In genomic region chr2:70475266-70475665, GRCh38 we compare ENCODE assay signal across 19 cellular contexts.
A peak's percentile ranks its signal among the peaks of the same experiment; 100 is the strongest.
DNase-seq lines count a peak whose midpoint lies in the region; ATAC-seq and TF ChIP-seq lines count a peak whose summit lies in the region.
"Had no signal": no experiment of that assay in that cellular context is flagged by ENCODE, and none has a peak within 500 bp of the region (broad histone marks: within the 10 kb centered on the region; RNA-seq: fewer than 3 reads in every experiment).

No MANE protein-coding gene starts in this region.

- no peaks in the 10 kb centered on the region for H3K27me3 Mint-ChIP-seq in activated B cell treated with CpG ODN at 0.5 μM for 24 hours

- H3K4me1 ChIP-seq in BLaER1 treated with 17β-estradiol and CSF1 and Interleukin-3, amounts not matched to agents 10 nM and 100 nM, result peaks cover 74 to 100% (median 86%) of the 10 kb centered on the region in 10 experiments
- H3K4me1 ChIP-seq: tibial nerve had no signal

- TF ChIP-seq CTCF in activated B cell treated with CpG ODN at 0.5 μM for 24 hours (IDR thresholded peaks at IDR 0.05), result no peak

- peak; percentile 90 for ATAC-seq in activated B cell treated with CpG ODN at 0.5 μM for 24 hours (ENCODE audit: low read depth)
- ATAC-seq in GM18519 (IDR thresholded peaks at IDR 0.05; ENCODE audit: low FRiP score, unreplicated experiment), result no peak
- ATAC-seq in HG03442 (IDR thresholded peaks at IDR 0.05; ENCODE audit: unreplicated experiment), result no peak
- ATAC-seq: activated CD4-positive, CD25-positive, alpha-beta regulatory T cell treated with anti-CD3 and anti-CD28 coated beads, Interleukin-2, amount 50 U/mL, for 24 hours; esophagus mucosa; left ventricle myocardium superior had no signal

- peak overlapping the region; percentile 62 for H3K4me3 Mint-ChIP-seq in activated B cell treated with CpG ODN at 0.5 μM for 24 hours

- peak overlapping the region in 2 of 10 experiments; percentile 5 to 11; a peak in 4 of 20 replicates for H3K4me3 ChIP-seq in BLaER1 treated with 17β-estradiol and CSF1 and Interleukin-3, amounts not matched to agents 10 nM and 100 nM
- H3K4me3 ChIP-seq: cardiac muscle cell, SK-N-MC, tibial nerve had no signal

- peaks cover 61% of the 10 kb centered on the region for H3K4me1 Mint-ChIP-seq in activated B cell treated with CpG ODN at 0.5 μM for 24 hours

- intact Hi-C loops in activated B cell treated with CpG ODN at 0.5 μM for 24 hours (cut with micrococcal nuclease), result loop anchor here (5.0 kb wide), 1 partner anchor 77 kb away; the partner anchor contains the start of gene TGFA

- no peaks in the 10 kb centered on the region for H3K27me3 ChIP-seq in BLaER1 treated with 17β-estradiol and CSF1 and Interleukin-3, amounts not matched to agents 10 nM and 100 nM
- H3K27me3 ChIP-seq: cardiac muscle cell, tibial nerve had no signal

- no peaks in the 10 kb centered on the region for H3K9me3 Mint-ChIP-seq in activated B cell treated with CpG ODN at 0.5 μM for 24 hours

- DNase-seq in GF-D8 (lab: John Stamatoyannopoulos, UW) (peak; percentile 18), activated B cell treated with CpG ODN at 0.5 μM for 24 hours (no peak), medulla oblongata (ENCODE audit: extremely low spot score) (peak; percentile 27), NCI-H82 (lab: John Stamatoyannopoulos, UW) (no peak)
- no peak for DNase-seq in stimulated activated CD8-positive, alpha-beta memory T cell treated with anti-CD3 and anti-CD28 coated beads, Interleukin-4, amount 100 ng/mL, for 48 hours
- DNase-seq: amniotic stem cell, EL, left ventricle myocardium superior, NCI-H187, NCI-H226, occipital lobe had no signal

- CTCF ChIA-PET in activated B cell treated with CpG ODN at 0.5 μM for 24 hours (lab: Charles Lee), result interaction anchor here (1.2 kb wide), 1 partner anchor 22 kb away, joined by 3 read pairs; no protein-coding TSS in a partner anchor

- H3K36me3 ChIP-seq in BLaER1 treated with 17β-estradiol and CSF1 and Interleukin-3, amounts not matched to agents 10 nM and 100 nM, result no peaks in the 10 kb centered on the region
- H3K36me3 ChIP-seq: cardiac muscle cell, tibial nerve had no signal

- peak overlapping the region; percentile 70 to 82 (median 76); a peak in 20 of 22 replicates for H3K27ac ChIP-seq in BLaER1 treated with 17β-estradiol and CSF1 and Interleukin-3, amounts not matched to agents 10 nM and 100 nM
- H3K27ac ChIP-seq: cardiac muscle cell, SK-N-MC, tibial nerve had no signal

- no peaks in the 10 kb centered on the region for H4K20me1 ChIP-seq in BLaER1 treated with 17β-estradiol and CSF1 and Interleukin-3, amounts not matched to agents 10 nM and 100 nM

- peak overlapping the region; percentile 18 to 59 (median 36); a peak in 13 of 22 replicates for H3K9ac ChIP-seq in BLaER1 treated with 17β-estradiol and CSF1 and Interleukin-3, amounts not matched to agents 10 nM and 100 nM

- POLR2A ChIA-PET in activated B cell treated with CpG ODN at 0.5 μM for 24 hours (lab: Charles Lee), result interaction anchor here (0.7 kb wide), 1 partner anchor 43 kb away, joined by 5 read pairs; no protein-coding TSS in a partner anchor

- no peaks in the 10 kb centered on the region for H3K36me3 Mint-ChIP-seq in activated B cell treated with CpG ODN at 0.5 μM for 24 hours (ENCODE audit: low read depth)

- 0 out of 22 replicates have a peak, but pooled peaks cover 0 to 4% (median 0%) of the 10 kb centered on the region in 11 experiments for H3K9me3 ChIP-seq in BLaER1 treated with 17β-estradiol and CSF1 and Interleukin-3, amounts not matched to agents 10 nM and 100 nM (replicated peaks in 1 of 11)
- H3K9me3 ChIP-seq: tibial nerve had no signal

- H3K4me2 ChIP-seq in BLaER1 treated with 17β-estradiol and CSF1 and Interleukin-3, amounts not matched to agents 10 nM and 100 nM, result peak overlapping the region; percentile 76 to 95 (median 85)

- H3K27ac Mint-ChIP-seq in activated B cell treated with CpG ODN at 0.5 μM for 24 hours, result no peak overlapping the region

Comparison
In these comparisons a context has a peak if more than half of its experiments do, and no peak if none do; other contexts are left out.
1. DNase-seq: peak in GF-D8 (single experiment) and medulla oblongata (single experiment); none in activated B cell treated with CpG ODN at 0.5 μM for 24 hours (single experiment), NCI-H82 (single experiment) and stimulated activated CD8-positive, alpha-beta memory T cell treated with anti-CD3 and anti-CD28 coated beads, Interleukin-4, amount 100 ng/mL, for 48 hours (single experiment).